ENCODE assay signal across 8 cellular contexts in genomic region chr20:63657937-63658748, GRCh38. TPM values are rescaled to one million over a fixed set of nuclear protein-coding genes. Genes with fewer than 3 reads are reported as not detected.
A peak's percentile ranks its signal among the peaks of the same experiment; 100 is the strongest.
DNase-seq lines count a peak whose midpoint lies in the region; ATAC-seq and TF ChIP-seq lines count a peak whose summit lies in the region.

Gene RTEL1 (plus strand): TSS chr20:63658312. CDS start chr20:63659403, 1,091 bp downstream.

- peak within 1 kb of the TSS; percentile 9 for H2BK12ac ChIP-seq in trophoblast cell (ENCODE audit: low read length)

- H2BK120ac ChIP-seq in trophoblast cell (ENCODE audit: insufficient read depth, low read length, poor library complexity), result peak within 1 kb of the TSS; percentile 54

- peak; percentile 95 for DNase-seq in GM12865 (ENCODE audit: low read depth)
- DNase-seq in NCI-H1417 (lab: John Stamatoyannopoulos, UW), result peak; percentile 94 to 98 (median 97)
- DNase-seq in SW480 (ENCODE audit: low spot score), result peak; percentile 93
- DNase-seq in activated naive CD8-positive, alpha-beta T cell treated with anti-CD3 and anti-CD28 coated beads, Interleukin-2, amount 50 U/mL, for 24 hours, result peak; percentile 91
- peak; percentile 95 to 96 for DNase-seq in cardiac muscle cell (ENCODE audit: low read depth in 1 of 2, low spot score in 1 of 2)
- DNase-seq in trophoblast cell, result peak; percentile 92 to 97
- peak; percentile 80 to 82 for DNase-seq in tibial nerve (ENCODE audit: low spot score in 2 of 2)

- peak; percentile 56 to 90 for TF ChIP-seq EP300 in tibial nerve (IDR thresholded peaks at IDR 0.05)

- H3K23ac ChIP-seq in trophoblast cell (ENCODE audit: low read length), result no peak within 1 kb of the TSS

- peak within 1 kb of the TSS; percentile 93 for H3K27ac Mint-ChIP-seq in activated naive CD8-positive, alpha-beta T cell treated with anti-CD3 and anti-CD28 coated beads, Interleukin-2, amount 50 U/mL, for 24 hours

- no CpG with 5 or more reads among the region's 73 CpGs for WGBS in trophoblast cell (ENCODE audit: extremely low coverage, insufficient coverage, insufficient read length)
- WGBS in tibial nerve, 2 donors, result 2 to 4% methylated on average over 52 to 54 of the region's 73 CpGs

- H4K91ac ChIP-seq in trophoblast cell (ENCODE audit: low read depth, low read length), result peak within 1 kb of the TSS; percentile 60

- peaks cover 4% of the 10 kb centered on the region for H3K79me2 ChIP-seq in trophoblast cell (ENCODE audit: control insufficient read depth, insufficient read depth, low read length, poor library complexity)

- peak within 1 kb of the TSS; percentile 50 for H2AK5ac ChIP-seq in trophoblast cell (ENCODE audit: low read length)

- H2BK5ac ChIP-seq in trophoblast cell (ENCODE audit: low read depth, low read length, poor library complexity), result peak within 1 kb of the TSS; percentile 85

- peak within 1 kb of the TSS; percentile 94 for H2AFZ ChIP-seq in trophoblast cell (ENCODE audit: insufficient read depth, low read length, poor library complexity)

- H3K9ac ChIP-seq in trophoblast cell (ENCODE audit: low read length), result peak within 1 kb of the TSS; percentile 83

- H3K4me1 ChIP-seq in cardiac muscle cell (ENCODE audit: low read depth) (no peaks in the 10 kb centered on the region), trophoblast cell (ENCODE audit: control insufficient read depth in 1 of 2, insufficient read depth in 2 of 2, low read length in 2 of 2) (peaks cover 8 to 20% of the 10 kb centered on the region in 2 experiments), tibial nerve (peaks cover 0 to 40% (median 18%) of the 10 kb centered on the region in 4 donors)

- peak within 1 kb of the TSS; percentile 72 for H3K27ac ChIP-seq in cardiac muscle cell
- H3K27ac ChIP-seq in trophoblast cell (ENCODE audit: low read depth, low read length), result peak within 1 kb of the TSS; percentile 28
- peak within 1 kb of the TSS; percentile 67 to 91 (median 86) for H3K27ac ChIP-seq in tibial nerve

- H3K9me3 Mint-ChIP-seq in activated naive CD8-positive, alpha-beta T cell treated with anti-CD3 and anti-CD28 coated beads, Interleukin-2, amount 50 U/mL, for 24 hours, result no peaks in the 10 kb centered on the region

- H3K4me3 ChIP-seq in GM12865 (ENCODE audit: low read depth, low read length) (peak within 1 kb of the TSS; percentile 77), cardiac muscle cell (peak within 1 kb of the TSS; percentile 62), trophoblast cell (ENCODE audit: low read depth, low read length) (peak within 1 kb of the TSS; percentile 90), tibial nerve (peak within 1 kb of the TSS; percentile 56 to 75 (median 66))

- H3K27me3 Mint-ChIP-seq in activated naive CD8-positive, alpha-beta T cell treated with anti-CD3 and anti-CD28 coated beads, Interleukin-2, amount 50 U/mL, for 24 hours, result no peaks in the 10 kb centered on the region

- peak within 1 kb of the TSS; percentile 79 for H3K4me2 ChIP-seq in trophoblast cell (ENCODE audit: low read length)

- peaks cover 11% of the 10 kb centered on the region for H3K36me3 Mint-ChIP-seq in activated naive CD8-positive, alpha-beta T cell treated with anti-CD3 and anti-CD28 coated beads, Interleukin-2, amount 50 U/mL, for 24 hours (ENCODE audit: low read depth)

- peak within 1 kb of the TSS; percentile 99 for H4K8ac ChIP-seq in trophoblast cell (ENCODE audit: low read depth, low read length)

- peak; percentile 94 for ATAC-seq in HG02759 (IDR thresholded peaks at IDR 0.05; ENCODE audit: unreplicated experiment)
- peak; percentile 83 for ATAC-seq in activated naive CD8-positive, alpha-beta T cell treated with anti-CD3 and anti-CD28 coated beads, Interleukin-2, amount 50 U/mL, for 24 hours

- H3K4me1 Mint-ChIP-seq in activated naive CD8-positive, alpha-beta T cell treated with anti-CD3 and anti-CD28 coated beads, Interleukin-2, amount 50 U/mL, for 24 hours, result peaks cover 33% of the 10 kb centered on the region

- TF ChIP-seq CTCF in GM12865 (IDR thresholded peaks at IDR 0.05; ENCODE audit: insufficient read depth, low read depth, low read length, missing control alignments), result no peak
- TF ChIP-seq CTCF in cardiac muscle cell (IDR thresholded peaks at IDR 0.05; ENCODE audit: low read depth, low read length), result no peak
- peak in 1 of 5 experiments; percentile 64 for TF ChIP-seq CTCF in tibial nerve (IDR thresholded peaks at IDR 0.05)

- H4K12ac ChIP-seq in trophoblast cell (ENCODE audit: low read depth, low read length), result peak within 1 kb of the TSS; percentile 96

- H3K18ac ChIP-seq in trophoblast cell (ENCODE audit: low read length), result peak within 1 kb of the TSS; percentile 84

- no peaks in the 10 kb centered on the region for H3K27me3 ChIP-seq in cardiac muscle cell
- H3K27me3 ChIP-seq in trophoblast cell (ENCODE audit: insufficient read depth, low read length), result no peaks in the 10 kb centered on the region
- H3K27me3 ChIP-seq in tibial nerve, result no peaks in the 10 kb centered on the region

- H3K14ac ChIP-seq in trophoblast cell (ENCODE audit: low read length), result peak within 1 kb of the TSS; percentile 87

- peak within 1 kb of the TSS; percentile 61 for H3K4ac ChIP-seq in trophoblast cell (ENCODE audit: low read depth, low read length)

- H3K36me3 ChIP-seq in cardiac muscle cell (no peaks in the 10 kb centered on the region), trophoblast cell (ENCODE audit: control insufficient read depth in 1 of 2, insufficient read depth in 2 of 2, low read length in 2 of 2) (peaks cover 22 to 25% of the 10 kb centered on the region in 2 experiments), tibial nerve (peaks cover 0 to 26% (median 4%) of the 10 kb centered on the region in 3 donors)

- peaks cover 10% of the 10 kb centered on the region for H3K79me1 ChIP-seq in trophoblast cell (ENCODE audit: low read length)

- no peak for TF ChIP-seq POLR2A in tibial nerve (IDR thresholded peaks at IDR 0.05)

- H3K4me3 Mint-ChIP-seq in activated naive CD8-positive, alpha-beta T cell treated with anti-CD3 and anti-CD28 coated beads, Interleukin-2, amount 50 U/mL, for 24 hours, result peak within 1 kb of the TSS; percentile 94

- H3K9me3 ChIP-seq in cardiac muscle cell (ENCODE audit: low read depth) (no peaks in the 10 kb centered on the region), trophoblast cell (ENCODE audit: insufficient read depth, low read depth, low read length) (no peaks in the 10 kb centered on the region), tibial nerve (no peaks in the 10 kb centered on the region)

RNA-seq across cellular contexts. Expression of gene RTEL1, which starts in this region (rescaled TPM):
- total RNA-seq in cardiac muscle cell, result 14.9 TPM in 2 replicates
- polyA plus RNA-seq in cardiac muscle cell, result 14.8 and 15.8 TPM in 2 replicates
- polyA plus RNA-seq in trophoblast cell (2013), result 9.9 and 10.1 TPM in 2 replicates
- 10 to 100 TPM; 28.2 to 62.4 (median 46.7) TPM for total RNA-seq in tibial nerve

Comparison
In these comparisons a context has a peak if more than half of its experiments do, and no peak if none do; other contexts are left out.
1. Peak in every context shown above with its lines: DNase-seq, ATAC-seq, H3K4me3 ChIP-seq and H3K27ac ChIP-seq.
2. H3K27ac ChIP-seq: peak in every context shown above with its lines; median percentile 86 in tibial nerve; 72 in cardiac muscle cell; 28 in trophoblast cell.